8 cellular contexts compared by ENCODE assay signal in genomic region chr11:68004551-68005335, GRCh38. TPM values are rescaled to one million over a fixed set of nuclear protein-coding genes. Genes with fewer than 3 reads are reported as not detected.
DNase-seq lines count a peak whose midpoint lies in the region; ATAC-seq and TF ChIP-seq lines count a peak whose summit lies in the region.

No MANE protein-coding gene starts in this region.

- H3K4me1 ChIP-seq in ACC112 (ENCODE audit: control insufficient read depth, insufficient read depth, low read length, unreplicated experiment) (peaks cover 12% of the 10 kb centered on the region), HEK293 (ENCODE audit: control insufficient read depth, insufficient read depth, low read length) (no peaks in the 10 kb centered on the region; the same call in 1 of the 2 replicates), adipocyte (ENCODE audit: control insufficient read depth, insufficient read depth, low read length) (peaks cover 7% of the 10 kb centered on the region), mesodermal cell (ENCODE audit: control insufficient read depth, insufficient read depth, low read length, poor library complexity, severe bottlenecking) (no peaks in the 10 kb centered on the region), gastroesophageal sphincter (peaks cover 0 to 34% (median 2%) of the 10 kb centered on the region in 3 donors), sigmoid colon (peaks cover 0 to 26% (median 19%) of the 10 kb centered on the region in 4 donors)

- no peaks in the 10 kb centered on the region for H3K36me3 ChIP-seq in ACC112 (ENCODE audit: insufficient read depth, low read length)
- no peaks in the 10 kb centered on the region for H3K36me3 ChIP-seq in HEK293 (ENCODE audit: control insufficient read depth in 2 of 2, insufficient read depth in 1 of 2, low read length in 2 of 2)
- H3K36me3 ChIP-seq in adipocyte (ENCODE audit: control insufficient read depth, insufficient read depth, low read length, severe bottlenecking), result no peaks in the 10 kb centered on the region
- H3K36me3 ChIP-seq in mesodermal cell (ENCODE audit: control insufficient read depth, insufficient read depth, low read length), result no peaks in the 10 kb centered on the region
- H3K36me3 ChIP-seq in gastroesophageal sphincter, result no peaks in the 10 kb centered on the region
- H3K36me3 ChIP-seq in sigmoid colon, result no peaks in the 10 kb centered on the region

- CTCF ChIA-PET in HEK293 (lab: Yijun Ruan, JAX), result no interaction called here

- TF ChIP-seq CTCF in HEK293 (tag by site-specific recombination; IDR thresholded peaks at IDR 0.05), result no peak
- no peak for TF ChIP-seq CTCF in gastroesophageal sphincter (IDR thresholded peaks at IDR 0.05)
- no peak for TF ChIP-seq CTCF in sigmoid colon (IDR thresholded peaks at IDR 0.05)

- POLR2A ChIA-PET in HEK293 (lab: Yijun Ruan, JAX), result no interaction called here

- TF ChIP-seq EP300 in gastroesophageal sphincter (IDR thresholded peaks at IDR 0.05), result no peak
- TF ChIP-seq EP300 in sigmoid colon (IDR thresholded peaks at IDR 0.05), result no peak

- TF ChIP-seq POLR2A in gastroesophageal sphincter (IDR thresholded peaks at IDR 0.05) (no peak), sigmoid colon (IDR thresholded peaks at IDR 0.05) (no peak)

- H3K27me3 ChIP-seq in ACC112 (ENCODE audit: insufficient read depth, low read length) (no peaks in the 10 kb centered on the region), adipocyte (replicated peaks; ENCODE audit: control insufficient read depth, insufficient read depth, low read length) (no peaks in the 10 kb centered on the region), gastroesophageal sphincter (no peaks in the 10 kb centered on the region), sigmoid colon (no peaks in the 10 kb centered on the region)

- no peak overlapping the region for H2AFZ ChIP-seq in ACC112 (ENCODE audit: low read length, unreplicated experiment)

- H3K9me3 ChIP-seq in HEK293 (ENCODE audit: control insufficient read depth, insufficient read depth, low read depth, low read length), result no peaks in the 10 kb centered on the region
- no peaks in the 10 kb centered on the region for H3K9me3 ChIP-seq in adipocyte (ENCODE audit: control insufficient read depth, low read length)
- peaks cover 6% of the 10 kb centered on the region for H3K9me3 ChIP-seq in mesodermal cell (ENCODE audit: control insufficient read depth, low read length)
- H3K9me3 ChIP-seq in gastroesophageal sphincter, result no peaks in the 10 kb centered on the region
- no peaks in the 10 kb centered on the region for H3K9me3 ChIP-seq in sigmoid colon

- intact Hi-C loops in sigmoid colon (cut with DNase I), result loop anchor here (10.0 kb wide), 1 partner anchor 200 kb away; no protein-coding TSS in a partner anchor

- no peaks in the 10 kb centered on the region for H3K79me2 ChIP-seq in ACC112 (ENCODE audit: control insufficient read depth, insufficient read depth, low read length, unreplicated experiment)

- H3K4me3 ChIP-seq in ACC112 (ENCODE audit: low read depth, low read length) (peak overlapping the region; percentile 88), HEK293 (ENCODE audit: low read depth, low read length) (peak overlapping the region; percentile 48; the same call in 1 of the 2 replicates), adipocyte (ENCODE audit: low read length) (peak overlapping the region; percentile 75), mesodermal cell (ENCODE audit: extremely low read depth, insufficient read depth, low read length, poor library complexity, severe bottlenecking) (peak overlapping the region; percentile 50), gastroesophageal sphincter (peak overlapping the region in 1 of 2 donors; percentile 91), sigmoid colon (peak overlapping the region in 2 of 4 donors; percentile 76 to 81)

- peak overlapping the region; percentile 75 for H3K9ac ChIP-seq in adipocyte (ENCODE audit: low read length)

- H3K27ac ChIP-seq in ACC112 (ENCODE audit: low read depth, low read length), result no peak overlapping the region
- no peak overlapping the region for H3K27ac ChIP-seq in HEK293 (ENCODE audit: extremely low read depth, low read depth, low read length)
- no peak overlapping the region for H3K27ac ChIP-seq in mesodermal cell (ENCODE audit: low read depth, low read length, severe bottlenecking)
- H3K27ac ChIP-seq in gastroesophageal sphincter, result peak overlapping the region in 2 of 4 donors; percentile 23 to 80
- peak overlapping the region in 2 of 4 donors; percentile 75 to 79 for H3K27ac ChIP-seq in sigmoid colon

- WGBS in mesodermal cell (ENCODE audit: insufficient coverage in 2 of 2), 2 experiments, result 82 to 88% methylated on average over 10 to 12 of the region's 14 CpGs
- WGBS in gastroesophageal sphincter (ENCODE audit: low coverage in 1 of 2), 2 donors, result 68 to 81% methylated on average over 5 to 7 of the region's 14 CpGs
- WGBS in sigmoid colon, 2 donors, result 74 to 83% methylated on average over 14 of the region's 14 CpGs

- no peak for ATAC-seq in gastroesophageal sphincter

- DNase-seq in adipocyte (ENCODE audit: low read depth) (no peak), DMS114 treated with DMSO at 0.1 percent for 48 hours (lab: John Stamatoyannopoulos, UW; ENCODE audit: unreplicated experiment) (no peak), sigmoid colon (no peak), GOT3 (lab: John Stamatoyannopoulos, UW) (no peak)

TF ChIP-seq in HEK293, 187 proteins besides CTCF, POLR2A, EP300 and RAD21:
- TF ChIP-seq ZBTB1 (tag by site-specific recombination; IDR thresholded peaks at IDR 0.05), result no peak
TF ChIP-seq in HEK293: peak in this region for 0.

RNA-seq across cellular contexts. Expression of gene UNC93B1, which starts 0.8 kb away (rescaled TPM):
- polyA plus RNA-seq in mesodermal cell (2013, experiment 1 of 2), result 15.0 TPM
- polyA plus RNA-seq in mesodermal cell (2013, experiment 2 of 2), result 12.5 TPM
- total RNA-seq in gastroesophageal sphincter (10 to 100 TPM; 12.6 to 33.0 (median 26.1) TPM), sigmoid colon (10 to 100 TPM; 24.7 to 27.6 (median 25.6) TPM)
- polyA plus RNA-seq in sigmoid colon, result 10 to 100 TPM; 11.4 to 52.7 (median 11.6) TPM

RNA-seq across cellular contexts. Expression of gene ALDH3B1, which starts 5.4 kb away (rescaled TPM):
- 1.1 TPM for polyA plus RNA-seq in mesodermal cell (2013, experiment 1 of 2)
- polyA plus RNA-seq in mesodermal cell (2013, experiment 2 of 2), result 1.4 TPM
- total RNA-seq in gastroesophageal sphincter (10 to 100 TPM in 2 of 4 donors, 1 to 10 TPM in 2; 6.4 to 15.1 (median 11.2) TPM), sigmoid colon (10 to 100 TPM in 3 of 4 donors, 1 to 10 TPM in 1; 9.4 to 14.7 (median 11.7) TPM)
- 10 to 100 TPM in 1 of 3 donors, 1 to 10 TPM in 2; 6.2 to 11.0 (median 7.8) TPM for polyA plus RNA-seq in sigmoid colon

RNA-seq across cellular contexts. Expression of gene NDUFS8, which starts 25.7 kb away (rescaled TPM):
- polyA plus RNA-seq in mesodermal cell (2013, experiment 1 of 2), result 152 TPM
- 130 TPM for polyA plus RNA-seq in mesodermal cell (2013, experiment 2 of 2)
- total RNA-seq in gastroesophageal sphincter (100 to 1,000 TPM; 145 to 203 (median 159) TPM), sigmoid colon (100 to 1,000 TPM; 174 to 255 (median 212) TPM)
- 100 to 1,000 TPM; 149 to 168 (median 164) TPM for polyA plus RNA-seq in sigmoid colon

RNA-seq across cellular contexts. Expression of gene TCIRG1, which starts 34.1 kb away (rescaled TPM):
- polyA plus RNA-seq in mesodermal cell (2013, experiment 1 of 2), result 108 TPM
- polyA plus RNA-seq in mesodermal cell (2013, experiment 2 of 2), result 87.4 TPM
- total RNA-seq in gastroesophageal sphincter (100 to 1,000 TPM in 1 of 4 donors, 10 to 100 TPM in 3; 44.5 to 140 (median 81.2) TPM), sigmoid colon (100 to 1,000 TPM in 1 of 4 donors, 10 to 100 TPM in 3; 69.9 to 147 (median 81.9) TPM)
- polyA plus RNA-seq in sigmoid colon, result 100 to 1,000 TPM in 1 of 3 donors, 10 to 100 TPM in 2; 15.0 to 276 (median 23.6) TPM
